Comparison of ENCODE assay signal across 10 cellular contexts in genomic region chr15:60899322-60899966, GRCh38.
A peak's percentile ranks its signal among the peaks of the same experiment; 100 is the strongest.
DNase-seq lines count a peak whose midpoint lies in the region; ATAC-seq and TF ChIP-seq lines count a peak whose summit lies in the region.
"Had no signal": no experiment of that assay in that cellular context is flagged by ENCODE, and none has a peak within 500 bp of the region (broad histone marks: within the 10 kb centered on the region; RNA-seq: fewer than 3 reads in every experiment).

No MANE protein-coding gene starts in this region.

- peaks cover 0 to 4% of the 10 kb centered on the region in 2 donors for H3K9me3 Mint-ChIP-seq in activated naive CD4-positive, alpha-beta T cell treated with anti-CD3 and anti-CD28 coated beads, Interleukin-2, amount 50 U/mL, for 72 hours

- DNase-seq in GM12865 (ENCODE audit: low read depth) (peak; percentile 81), T1000 (lab: John Stamatoyannopoulos, UW) (no peak), SJCRH30 (no peak), esophagus squamous epithelium (lab: John Stamatoyannopoulos, UW) (no peak)
- peak in 1 of 2 donors; percentile 43 for DNase-seq in activated naive CD4-positive, alpha-beta T cell treated with anti-CD3 and anti-CD28 coated beads, Interleukin-2, amount 50 U/mL, for 72 hours (ENCODE audit: low spot score in 2 of 2)
- DNase-seq: DMS79 treated with DMSO at 0.1 percent for 48 hours, stomach had no signal

- no peak for TF ChIP-seq POLR2A in esophagus squamous epithelium (IDR thresholded peaks at IDR 0.05)

- ATAC-seq in GM19025 (IDR thresholded peaks at IDR 0.05; ENCODE audit: low read depth, unreplicated experiment) = peak; percentile 58
- ATAC-seq in HG02973 (IDR thresholded peaks at IDR 0.05; ENCODE audit: unreplicated experiment) = peak; percentile 57
- peak; percentile 86 to 88 for ATAC-seq in activated naive CD4-positive, alpha-beta T cell treated with anti-CD3 and anti-CD28 coated beads, Interleukin-2, amount 50 U/mL, for 72 hours
- ATAC-seq in GM18858 (IDR thresholded peaks at IDR 0.05; ENCODE audit: unreplicated experiment) = no peak

- H3K27ac Mint-ChIP-seq in activated naive CD4-positive, alpha-beta T cell treated with anti-CD3 and anti-CD28 coated beads, Interleukin-2, amount 50 U/mL, for 72 hours = peak overlapping the region; percentile 27 to 61

- no peak overlapping the region for H3K27ac ChIP-seq in SJCRH30
- H3K27ac ChIP-seq in esophagus squamous epithelium = no peak overlapping the region
- H3K27ac ChIP-seq: stomach had no signal

- 55 to 64% methylated on average over 4 of the region's 4 CpGs for WGBS in esophagus squamous epithelium, 2 donors

- H3K27me3 ChIP-seq in SJCRH30 (no peaks in the 10 kb centered on the region), esophagus squamous epithelium (no peaks in the 10 kb centered on the region)
- H3K27me3 ChIP-seq: stomach had no signal

- TF ChIP-seq CTCF in GM12865 (IDR thresholded peaks at IDR 0.05; ENCODE audit: insufficient read depth, low read depth, low read length, missing control alignments) (no peak), esophagus squamous epithelium (IDR thresholded peaks at IDR 0.05) (no peak)

- no peaks in the 10 kb centered on the region for H3K4me1 ChIP-seq in SJCRH30
- peaks cover 0 to 5% (median 0%) of the 10 kb centered on the region in 3 donors for H3K4me1 ChIP-seq in esophagus squamous epithelium

- H3K9me3 ChIP-seq in SJCRH30 (replicated peaks) (no peaks in the 10 kb centered on the region), esophagus squamous epithelium (no peaks in the 10 kb centered on the region)
- H3K9me3 ChIP-seq: stomach had no signal

- H3K4me3 ChIP-seq in GM12865 (ENCODE audit: low read depth, low read length) = no peak overlapping the region
- no peak overlapping the region for H3K4me3 ChIP-seq in SJCRH30
- H3K4me3 ChIP-seq in esophagus squamous epithelium = no peak overlapping the region
- H3K4me3 ChIP-seq: stomach had no signal

- H3K36me3 Mint-ChIP-seq in activated naive CD4-positive, alpha-beta T cell treated with anti-CD3 and anti-CD28 coated beads, Interleukin-2, amount 50 U/mL, for 72 hours = peaks cover 0 to 15% of the 10 kb centered on the region in 2 donors

- intact Hi-C loops in esophagus squamous epithelium (cut with DNase I) = no loop called here

- no peaks in the 10 kb centered on the region for H3K36me3 ChIP-seq in SJCRH30
- H3K36me3 ChIP-seq in esophagus squamous epithelium = no peaks in the 10 kb centered on the region
- H3K36me3 ChIP-seq: stomach had no signal
